ENCODE assay signal across 10 cellular contexts in genomic region chr9:110426052-110426709, GRCh38.
A peak's percentile ranks its signal among the peaks of the same experiment; 100 is the strongest.
DNase-seq lines count a peak whose midpoint lies in the region; ATAC-seq and TF ChIP-seq lines count a peak whose summit lies in the region.
"Had no signal": no experiment of that assay in that cellular context is flagged by ENCODE, and none has a peak within 500 bp of the region (broad histone marks: within the 10 kb centered on the region; RNA-seq: fewer than 3 reads in every experiment).

No MANE protein-coding gene starts in this region.

- H3K9me3 ChIP-seq in breast epithelium (no peaks in the 10 kb centered on the region), transverse colon (no peaks in the 10 kb centered on the region)
- H3K9me3 ChIP-seq: BLaER1 treated with 17β-estradiol and CSF1 and Interleukin-3, amounts not matched to agents 10 nM and 100 nM; prostate gland had no signal

- no peak overlapping the region for H3K27ac ChIP-seq in breast epithelium
- no peak overlapping the region for H3K27ac ChIP-seq in transverse colon
- H3K27ac ChIP-seq: BLaER1 treated with 17β-estradiol and CSF1 and Interleukin-3, amounts not matched to agents 10 nM and 100 nM; prostate gland had no signal

- peak; percentile 35 for TF ChIP-seq CTCF in MCF 10A (IDR thresholded peaks at IDR 0.05; ENCODE audit: unreplicated experiment)
- no peak for TF ChIP-seq CTCF in breast epithelium (IDR thresholded peaks at IDR 0.05)
- peak; percentile 41 for TF ChIP-seq CTCF in fibroblast of mammary gland (conservative IDR thresholded peaks at IDR 0.05; ENCODE audit: control insufficient read depth, insufficient read depth, low read depth, low read length)
- peak in 4 of 5 experiments; percentile 25 to 33 (median 29) for TF ChIP-seq CTCF in transverse colon (IDR thresholded peaks at IDR 0.05)

- no peak for TF ChIP-seq POLR2A in breast epithelium (IDR thresholded peaks at IDR 0.05)
- no peak for TF ChIP-seq POLR2A in transverse colon (IDR thresholded peaks at IDR 0.05)

- no peaks in the 10 kb centered on the region for H3K36me3 ChIP-seq in breast epithelium
- no peaks in the 10 kb centered on the region for H3K36me3 ChIP-seq in transverse colon
- H3K36me3 ChIP-seq: BLaER1 treated with 17β-estradiol and CSF1 and Interleukin-3, amounts not matched to agents 10 nM and 100 nM; prostate gland had no signal

- no peak overlapping the region for H3K27ac Mint-ChIP-seq in MCF 10A (ENCODE audit: low read depth, unreplicated experiment)

- CTCF ChIA-PET in MCF 10A (lab: Yijun Ruan, JAX): interaction anchor here (0.6 to 2.9 kb wide), 4 partner anchors 146 to 481 kb away, joined by 3 to 18 read pairs (median 4); no protein-coding TSS in a partner anchor

- no peak for TF ChIP-seq EP300 in transverse colon (IDR thresholded peaks at IDR 0.05; ENCODE audit: low read depth)

- no peak for ATAC-seq in HG03280 (IDR thresholded peaks at IDR 0.05; ENCODE audit: unreplicated experiment)
- ATAC-seq in HG02852 (IDR thresholded peaks at IDR 0.05; ENCODE audit: unreplicated experiment): no peak

- no peak overlapping the region for H3K4me3 ChIP-seq in breast epithelium
- H3K4me3 ChIP-seq in fibroblast of mammary gland (ENCODE audit: control insufficient read depth, low read depth, low read length): no peak overlapping the region
- H3K4me3 ChIP-seq in transverse colon: no peak overlapping the region
- H3K4me3 ChIP-seq: BLaER1 treated with 17β-estradiol and CSF1 and Interleukin-3, amounts not matched to agents 10 nM and 100 nM; prostate gland had no signal

- H3K9me3 Mint-ChIP-seq in MCF 10A (ENCODE audit: unreplicated experiment): no peaks in the 10 kb centered on the region

- H3K27me3 ChIP-seq in breast epithelium (no peaks in the 10 kb centered on the region), transverse colon (no peaks in the 10 kb centered on the region)
- H3K27me3 ChIP-seq: BLaER1 treated with 17β-estradiol and CSF1 and Interleukin-3, amounts not matched to agents 10 nM and 100 nM had no signal

- H3K4me3 Mint-ChIP-seq in MCF 10A (ENCODE audit: unreplicated experiment): no peak overlapping the region

- no TSS peak for BruUV-seq in MCF 10A (replicated peaks; lab: Mats Ljungman, UMichigan)

- in situ Hi-C loops in transverse colon (cut with MboI; ENCODE audit: low pct_ligation_motif_present in 1 of 4, low pct_unique_long_range_greater_than_20kb in 1 of 4, low sequenced_read_pairs in 3 of 4) (loop anchor here in 2 of 4 donors (25.0 kb wide), 1 partner anchor 186 kb away; no protein-coding TSS in a partner anchor), G401 (cut with HindIII; ENCODE audit: low sequenced_read_pairs) (no loop called here)

- H3K27me3 Mint-ChIP-seq in MCF 10A (ENCODE audit: insufficient read depth, unreplicated experiment): no peaks in the 10 kb centered on the region

- POLR2A ChIA-PET in MCF 10A (lab: Yijun Ruan, JAX): no interaction called here

- H3K36me3 Mint-ChIP-seq in MCF 10A (ENCODE audit: insufficient read depth, unreplicated experiment): peaks cover 8% of the 10 kb centered on the region

- 60 to 69% methylated on average over 2 of the region's 2 CpGs for WGBS in transverse colon (ENCODE audit: low coverage in 1 of 2), 2 donors

- no peaks in the 10 kb centered on the region for H3K4me1 ChIP-seq in breast epithelium
- H3K4me1 ChIP-seq in transverse colon: no peaks in the 10 kb centered on the region
- H3K4me1 ChIP-seq: BLaER1 treated with 17β-estradiol and CSF1 and Interleukin-3, amounts not matched to agents 10 nM and 100 nM; prostate gland had no signal

- peaks cover 6% of the 10 kb centered on the region for H3K4me1 Mint-ChIP-seq in MCF 10A (ENCODE audit: insufficient read depth, unreplicated experiment)

- DNase-seq in MCF 10A (ENCODE audit: unreplicated experiment): peak; percentile 47
- DNase-seq in breast epithelium (ENCODE audit: low spot score in 2 of 2): no peak
- DNase-seq in RKO (ENCODE audit: low spot score): peak; percentile 48
- peak; percentile 48 for DNase-seq in fibroblast of mammary gland (ENCODE audit: low read depth)
- no peak for DNase-seq in transverse colon
- no peak for DNase-seq in G401 (ENCODE audit: low spot score)

- intact Hi-C loops in MCF 10A (cut with micrococcal nuclease) (loop anchor here (2.0 to 5.0 kb wide), 4 partner anchors 85 to 243 kb away; partner anchors contain the start of gene TXN), breast epithelium (cut with DNase I; ENCODE audit: low total_unique reads) (no loop called here), transverse colon (cut with DNase I; ENCODE audit: low total_unique reads) (no loop called here)

Comparison
In these comparisons a context has a peak if more than half of its experiments do, and no peak if none do; other contexts are left out.
1. DNase-seq: peak in MCF 10A (single experiment), RKO (single experiment) and fibroblast of mammary gland (single experiment); none in breast epithelium (0 of 2), transverse colon (single experiment) and G401 (single experiment).
2. CTCF ChIP-seq: peak in MCF 10A (single experiment), fibroblast of mammary gland (single experiment) and transverse colon (4 of 5); none in breast epithelium (0 of 3).